In genomic region chr20:8601542-8601912, GRCh38 we compare ENCODE assay signal across 8 cellular contexts.
DNase-seq lines count a peak whose midpoint lies in the region; ATAC-seq and TF ChIP-seq lines count a peak whose summit lies in the region.

No MANE protein-coding gene starts in this region.

- DNase-seq in AML-193 (lab: John Stamatoyannopoulos, UW) (peak; percentile 14), caudate nucleus (lab: John Stamatoyannopoulos, UW) (no peak), RPMI8226 (no peak), WERI-Rb-1 (no peak)
- DNase-seq in activated T-cell treated with anti-CD3 and anti-CD28 coated beads, Interleukin-2, amount 50 U/mL, for 4 hours = no peak

- H3K9me3 ChIP-seq in WERI-Rb-1 (ENCODE audit: severe bottlenecking) = no peaks in the 10 kb centered on the region

- H3K27ac Mint-ChIP-seq in activated T-helper 17 cell treated with anti-CD3 and anti-CD28 coated beads, Interleukin-2, amount 50 U/mL, for 72 hours = no peak overlapping the region

- TF ChIP-seq CTCF in WERI-Rb-1 (IDR thresholded peaks at IDR 0.05; ENCODE audit: low read depth, low read length) = no peak

- H3K27ac ChIP-seq in caudate nucleus (ENCODE audit: low read depth, low read length) (no peak overlapping the region), WERI-Rb-1 (no peak overlapping the region)

- H3K4me3 Mint-ChIP-seq in activated T-helper 17 cell treated with anti-CD3 and anti-CD28 coated beads, Interleukin-2, amount 50 U/mL, for 72 hours = no peak overlapping the region
- no peak overlapping the region for H3K4me3 Mint-ChIP-seq in activated T-cell treated with anti-CD3 and anti-CD28 coated beads, Interleukin-2, amount 50 U/mL, for 4 hours

- peaks cover 10% of the 10 kb centered on the region for H3K4me1 Mint-ChIP-seq in activated T-helper 17 cell treated with anti-CD3 and anti-CD28 coated beads, Interleukin-2, amount 50 U/mL, for 72 hours
- H3K4me1 Mint-ChIP-seq in activated T-cell treated with anti-CD3 and anti-CD28 coated beads, Interleukin-2, amount 50 U/mL, for 4 hours (ENCODE audit: low read depth) = peaks cover 22% of the 10 kb centered on the region

- no peaks in the 10 kb centered on the region for H3K27me3 Mint-ChIP-seq in activated T-helper 17 cell treated with anti-CD3 and anti-CD28 coated beads, Interleukin-2, amount 50 U/mL, for 72 hours
- no peaks in the 10 kb centered on the region for H3K27me3 Mint-ChIP-seq in activated T-cell treated with anti-CD3 and anti-CD28 coated beads, Interleukin-2, amount 50 U/mL, for 4 hours (ENCODE audit: low read depth)

- peak; percentile 94 for ATAC-seq in GM19043 (IDR thresholded peaks at IDR 0.05; ENCODE audit: low read depth, unreplicated experiment)
- ATAC-seq in HG03139 (IDR thresholded peaks at IDR 0.05; ENCODE audit: unreplicated experiment) = peak; percentile 93
- ATAC-seq in activated T-helper 17 cell treated with anti-CD3 and anti-CD28 coated beads, Interleukin-2, amount 50 U/mL, for 72 hours (replicated peaks) = peak; percentile 68
- no peak for ATAC-seq in activated T-cell treated with anti-CD3 and anti-CD28 coated beads, Interleukin-2, amount 50 U/mL, for 4 hours

- no peaks in the 10 kb centered on the region for H3K36me3 Mint-ChIP-seq in activated T-helper 17 cell treated with anti-CD3 and anti-CD28 coated beads, Interleukin-2, amount 50 U/mL, for 72 hours (ENCODE audit: low read depth)
- H3K36me3 Mint-ChIP-seq in activated T-cell treated with anti-CD3 and anti-CD28 coated beads, Interleukin-2, amount 50 U/mL, for 4 hours (ENCODE audit: insufficient read depth) = no peaks in the 10 kb centered on the region

- H3K27me3 ChIP-seq in WERI-Rb-1 (ENCODE audit: insufficient read depth, low read depth, severe bottlenecking) = no peaks in the 10 kb centered on the region

- H3K4me3 ChIP-seq in WERI-Rb-1 (ENCODE audit: low read depth, low read length) = no peak overlapping the region

- H3K36me3 ChIP-seq in WERI-Rb-1 = no peaks in the 10 kb centered on the region

- peaks cover 3% of the 10 kb centered on the region for H3K9me3 Mint-ChIP-seq in activated T-helper 17 cell treated with anti-CD3 and anti-CD28 coated beads, Interleukin-2, amount 50 U/mL, for 72 hours
- H3K9me3 Mint-ChIP-seq in activated T-cell treated with anti-CD3 and anti-CD28 coated beads, Interleukin-2, amount 50 U/mL, for 4 hours = peaks cover 10% of the 10 kb centered on the region

Comparison
In these comparisons a context has a peak if more than half of its experiments do, and no peak if none do; other contexts are left out.
1. DNase-seq: peak in AML-193 (2 of 2); none in caudate nucleus (0 of 61), RPMI8226 (single experiment), WERI-Rb-1 (single experiment) and activated T-cell treated with anti-CD3 and anti-CD28 coated beads, Interleukin-2, amount 50 U/mL, for 4 hours (single experiment).
2. ATAC-seq: peak in GM19043 (single experiment), HG03139 (single experiment) and activated T-helper 17 cell treated with anti-CD3 and anti-CD28 coated beads, Interleukin-2, amount 50 U/mL, for 72 hours (single experiment); none in activated T-cell treated with anti-CD3 and anti-CD28 coated beads, Interleukin-2, amount 50 U/mL, for 4 hours (0 of 2).